7 cellular contexts compared by ENCODE assay signal in the genomic region with DNA sequence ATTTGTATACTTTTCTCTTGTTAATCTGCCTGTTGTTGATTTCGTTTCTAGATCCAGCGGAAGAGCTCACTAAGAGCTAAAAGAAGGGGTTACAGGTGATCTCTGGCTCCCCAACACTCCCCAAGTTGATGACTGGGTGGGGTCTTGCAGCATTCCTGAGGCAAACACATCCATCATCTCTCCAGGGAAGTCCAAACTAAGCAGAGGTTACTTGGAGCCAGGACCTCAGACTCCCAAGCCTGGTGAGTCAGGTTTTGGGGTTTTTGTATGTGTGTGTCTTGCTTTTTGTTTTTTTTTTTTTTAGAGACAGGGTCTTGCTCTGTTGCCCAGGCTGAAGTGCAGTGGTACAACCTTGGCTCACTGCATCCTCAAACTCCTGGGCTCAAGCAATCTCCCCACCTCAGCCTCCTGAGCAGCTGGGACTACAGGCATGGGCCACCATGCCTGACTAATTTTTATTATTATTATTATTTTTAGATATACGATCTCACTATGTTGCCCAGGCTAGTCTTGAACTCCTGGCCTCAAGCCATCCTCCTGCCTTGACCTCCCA.
"Had no signal": no experiment of that assay in that cellular context is flagged by ENCODE, and none has a peak within 500 bp of the region (broad histone marks: within the 10 kb centered on the region; RNA-seq: fewer than 3 reads in every experiment).

No MANE protein-coding gene starts in this region.

- H3K27me3 ChIP-seq: brain microvascular endothelial cell, gastrocnemius medialis, heart right ventricle had no signal

- H3K36me3 ChIP-seq: brain microvascular endothelial cell, gastrocnemius medialis, heart right ventricle, prostate gland had no signal

- H3K9me3 ChIP-seq: gastrocnemius medialis, heart right ventricle, prostate gland had no signal

- FAIRE-seq: small intestine had no signal

- H3K4me3 ChIP-seq: gastrocnemius medialis, heart right ventricle, lung, prostate gland had no signal

- H3K27ac ChIP-seq: brain microvascular endothelial cell, epithelial cell of prostate, prostate gland had no signal

- H3K4me1 ChIP-seq: prostate gland had no signal
